21 cellular contexts compared by ENCODE assay signal in the genomic region with DNA sequence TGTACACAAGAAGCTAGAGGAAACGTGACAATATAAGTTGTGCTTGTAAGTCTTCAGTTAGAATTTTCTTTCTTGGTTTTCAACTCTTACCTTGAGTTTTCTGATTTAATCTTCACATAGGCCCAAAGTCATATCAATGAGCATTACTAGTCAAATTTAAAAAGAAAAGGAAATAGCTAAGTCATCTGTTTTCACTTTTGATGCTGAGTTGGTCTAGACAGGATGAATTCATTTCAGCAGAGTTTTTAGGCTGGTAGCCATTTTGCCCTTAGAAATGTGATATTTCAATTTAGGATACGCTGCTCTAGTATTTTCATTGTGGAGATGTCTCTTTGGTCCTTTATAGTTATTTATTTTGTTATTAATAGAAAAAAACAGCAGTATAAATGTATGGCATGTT. TPM values are rescaled to one million over a fixed set of nuclear protein-coding genes. Genes with fewer than 3 reads are reported as not detected.
A peak's percentile ranks its signal among the peaks of the same experiment; 100 is the strongest.
DNase-seq lines count a peak whose midpoint lies in the region; TF ChIP-seq lines count a peak whose summit lies in the region.
"Had no signal": no experiment of that assay in that cellular context is flagged by ENCODE, and none has a peak within 500 bp of the region (broad histone marks: within the 10 kb centered on the region; RNA-seq: fewer than 3 reads in every experiment).

No MANE protein-coding gene starts in this region.

- H3K27me3 ChIP-seq in GM23248 (replicated peaks; ENCODE audit: insufficient read depth) (no peaks in the 10 kb centered on the region), SK-N-SH (ENCODE audit: insufficient read depth) (no peaks in the 10 kb centered on the region), adrenal gland (no peaks in the 10 kb centered on the region), hepatocyte (no peaks in the 10 kb centered on the region), left ventricle myocardium inferior (ENCODE audit: low read depth) (no peaks in the 10 kb centered on the region)
- H3K27me3 ChIP-seq: SJSA1 had no signal

- H3K27ac ChIP-seq in GM23248 (no peak overlapping the region), SK-N-SH (ENCODE audit: low read depth in 2 of 2, low read length in 1 of 2) (peak overlapping the region in 1 of 2 experiments; percentile 39; a peak in 1 of 4 replicates), adrenal gland (no peak overlapping the region), hepatocyte (no peak overlapping the region), left ventricle myocardium inferior (replicated peaks) (no peak overlapping the region)
- H3K27ac ChIP-seq: SJSA1 had no signal

- TF ChIP-seq CTCF in AG09309 (IDR thresholded peaks at IDR 0.05; ENCODE audit: control insufficient read depth, insufficient read depth, low read depth, low read length, missing control alignments): no peak
- no peak for TF ChIP-seq CTCF in SK-N-SH (IDR thresholded peaks at IDR 0.05)
- TF ChIP-seq CTCF in adrenal gland (IDR thresholded peaks at IDR 0.05): no peak
- no peak for TF ChIP-seq CTCF in hepatocyte (IDR thresholded peaks at IDR 0.05; ENCODE audit: poor library complexity)
- TF ChIP-seq CTCF in left ventricle myocardium inferior (IDR thresholded peaks at IDR 0.05; ENCODE audit: borderline replicate concordance): no peak

- no peak for TF ChIP-seq POLR2A in adrenal gland (IDR thresholded peaks at IDR 0.05)

- H3F3A ChIP-seq in GM23248 (ENCODE audit: insufficient read depth) (no peaks in the 10 kb centered on the region), SK-N-SH (replicated peaks; ENCODE audit: insufficient read depth) (no peaks in the 10 kb centered on the region)

- no peaks in the 10 kb centered on the region for H3K9me2 ChIP-seq in GM23248 (ENCODE audit: insufficient read depth)
- no peaks in the 10 kb centered on the region for H3K9me2 ChIP-seq in SK-N-SH
- no peaks in the 10 kb centered on the region for H3K9me2 ChIP-seq in hepatocyte (replicated peaks; ENCODE audit: insufficient read depth)

- TF ChIP-seq RAD21 in SK-N-SH (IDR thresholded peaks at IDR 0.05; ENCODE audit: low read length): no peak

- H4K20me1 ChIP-seq in GM23248 (ENCODE audit: insufficient read depth): no peaks in the 10 kb centered on the region
- no peaks in the 10 kb centered on the region for H4K20me1 ChIP-seq in SK-N-SH (ENCODE audit: insufficient read depth)
- H4K20me1 ChIP-seq in hepatocyte (ENCODE audit: insufficient read depth, poor library complexity, severe bottlenecking): no peaks in the 10 kb centered on the region

- TF ChIP-seq EP300 in SK-N-SH (IDR thresholded peaks at IDR 0.05; ENCODE audit: borderline replicate concordance in 1 of 2, low read depth in 1 of 2, low read length in 1 of 2): no peak

- H3K4me3 ChIP-seq in AG09309 (ENCODE audit: control insufficient read depth, low read depth, low read length): no peak overlapping the region
- H3K4me3 ChIP-seq in GM23248: no peak overlapping the region
- H3K4me3 ChIP-seq in SK-N-SH (ENCODE audit: low read depth in 2 of 2, low read length in 1 of 2): no peak overlapping the region
- H3K4me3 ChIP-seq in adrenal gland: no peak overlapping the region
- H3K4me3 ChIP-seq in hepatocyte: no peak overlapping the region
- no peak overlapping the region for H3K4me3 ChIP-seq in left ventricle myocardium inferior
- H3K4me3 ChIP-seq: SJSA1 had no signal

- POLR2A ChIA-PET in SK-N-SH (lab: Yijun Ruan, JAX): no interaction called here

- H3K36me3 ChIP-seq in GM23248 (ENCODE audit: low read depth): no peaks in the 10 kb centered on the region
- H3K36me3 ChIP-seq in SK-N-SH (replicated peaks in 1 of 2; ENCODE audit: control insufficient read depth in 1 of 2, insufficient read depth in 2 of 2, low read length in 1 of 2): no peaks in the 10 kb centered on the region
- no peaks in the 10 kb centered on the region for H3K36me3 ChIP-seq in adrenal gland (replicated peaks in 1 of 2)
- H3K36me3 ChIP-seq in hepatocyte (replicated peaks; ENCODE audit: insufficient read depth, low read depth): no peaks in the 10 kb centered on the region
- no peaks in the 10 kb centered on the region for H3K36me3 ChIP-seq in left ventricle myocardium inferior
- H3K36me3 ChIP-seq: SJSA1 had no signal

- H2AFZ ChIP-seq in GM23248: peak overlapping the region; percentile 73
- peak overlapping the region; percentile 75 for H2AFZ ChIP-seq in SK-N-SH (ENCODE audit: low read depth)
- H2AFZ ChIP-seq in hepatocyte: no peak overlapping the region

- no peaks in the 10 kb centered on the region; the same call in 1 of the 2 replicates for H3K4me1 ChIP-seq in GM23248 (ENCODE audit: insufficient read depth)
- H3K4me1 ChIP-seq in SK-N-SH (ENCODE audit: control insufficient read depth in 1 of 2, insufficient read depth in 2 of 2, low read depth in 1 of 2, low read length in 1 of 2): no peaks in the 10 kb centered on the region; a peak in 1 of 4 replicates
- H3K4me1 ChIP-seq in adrenal gland (replicated peaks in 1 of 2): no peaks in the 10 kb centered on the region
- no peaks in the 10 kb centered on the region for H3K4me1 ChIP-seq in hepatocyte (ENCODE audit: insufficient read depth)
- H3K4me1 ChIP-seq in left ventricle myocardium inferior: no peaks in the 10 kb centered on the region
- H3K4me1 ChIP-seq: SJSA1 had no signal

- in situ Hi-C loops in GM23248 (cut with MboI): no loop called here

- H3K79me2 ChIP-seq in GM23248 (ENCODE audit: insufficient read depth) (no peaks in the 10 kb centered on the region), SK-N-SH (ENCODE audit: insufficient read depth) (no peaks in the 10 kb centered on the region), hepatocyte (no peaks in the 10 kb centered on the region)

- WGBS in GM23248 (ENCODE audit: low coverage in 1 of 2, low lambda C conversion rate in 2 of 2, missing lambda C conversion rate in 2 of 2), 2 experiments: 51 to 55% methylated on average over 2 of the region's 2 CpGs
- 72% methylated on average over 2 of the region's 2 CpGs for WGBS in SK-N-SH (ENCODE audit: low lambda C conversion rate)
- WGBS in adrenal gland, 4 donors: 80 to 89% (median 84%) methylated on average over 2 of the region's 2 CpGs
- WGBS in hepatocyte (ENCODE audit: low lambda C conversion rate, missing lambda C conversion rate): 71% methylated on average over 2 of the region's 2 CpGs

- CTCF ChIA-PET in SK-N-SH (lab: Yijun Ruan, JAX): interaction anchor here (0.6 to 1.2 kb wide), 2 partner anchors 10 to 70 kb away, joined by 3 read pairs; no protein-coding TSS in a partner anchor

- no peak overlapping the region for H3K9ac ChIP-seq in GM23248
- no peak overlapping the region for H3K9ac ChIP-seq in SK-N-SH

- H3K4me2 ChIP-seq in GM23248 (ENCODE audit: unreplicated experiment) (peak overlapping the region; percentile 27), SK-N-SH (no peak overlapping the region), hepatocyte (no peak overlapping the region)

- no peaks in the 10 kb centered on the region for H3K9me3 ChIP-seq in GM23248 (ENCODE audit: low read depth)
- no peaks in the 10 kb centered on the region for H3K9me3 ChIP-seq in SK-N-SH
- no peaks in the 10 kb centered on the region for H3K9me3 ChIP-seq in adrenal gland (replicated peaks in 1 of 3)
- H3K9me3 ChIP-seq in hepatocyte (ENCODE audit: low read depth): no peaks in the 10 kb centered on the region
- H3K9me3 ChIP-seq in left ventricle myocardium inferior (replicated peaks): no peaks in the 10 kb centered on the region
- H3K9me3 ChIP-seq: SJSA1 had no signal

- DNase-seq in AG09309 (ENCODE audit: low read depth) (peak; percentile 10), GM23248 (peak; percentile 52), SK-N-SH (no peak), fibroblast of peridontal ligament (ENCODE audit: extremely low read depth) (peak; percentile 75), adrenal gland (no peak), hepatocyte (ENCODE audit: low spot score) (no peak), left ventricle myocardium inferior (no peak), epidermal melanocyte (ENCODE audit: insufficient read length, low spot score) (no peak)
- DNase-seq: C1 segment of cervical spinal cord; Calu3; CD8-positive, alpha-beta memory T cell; H7; NCI-H1092; NCI-H1436; NCI-H187 treated with DMSO at 0.1 percent for 48 hours; NCI-H2107; NCI-H345; NCI-H524; NCI-H82; SW 1271 had no signal

- intact Hi-C loops in adrenal gland (cut with DNase I): no loop called here
- intact Hi-C loops in left ventricle myocardium inferior (cut with micrococcal nuclease): no loop called here

TF ChIP-seq in SK-N-SH, 30 proteins besides CTCF, POLR2A, EP300 and RAD21 (continues in another document):
- TF ChIP-seq YY1 (IDR thresholded peaks at IDR 0.05; ENCODE audit: low read depth): no peak
- TF ChIP-seq, protein P1, sequence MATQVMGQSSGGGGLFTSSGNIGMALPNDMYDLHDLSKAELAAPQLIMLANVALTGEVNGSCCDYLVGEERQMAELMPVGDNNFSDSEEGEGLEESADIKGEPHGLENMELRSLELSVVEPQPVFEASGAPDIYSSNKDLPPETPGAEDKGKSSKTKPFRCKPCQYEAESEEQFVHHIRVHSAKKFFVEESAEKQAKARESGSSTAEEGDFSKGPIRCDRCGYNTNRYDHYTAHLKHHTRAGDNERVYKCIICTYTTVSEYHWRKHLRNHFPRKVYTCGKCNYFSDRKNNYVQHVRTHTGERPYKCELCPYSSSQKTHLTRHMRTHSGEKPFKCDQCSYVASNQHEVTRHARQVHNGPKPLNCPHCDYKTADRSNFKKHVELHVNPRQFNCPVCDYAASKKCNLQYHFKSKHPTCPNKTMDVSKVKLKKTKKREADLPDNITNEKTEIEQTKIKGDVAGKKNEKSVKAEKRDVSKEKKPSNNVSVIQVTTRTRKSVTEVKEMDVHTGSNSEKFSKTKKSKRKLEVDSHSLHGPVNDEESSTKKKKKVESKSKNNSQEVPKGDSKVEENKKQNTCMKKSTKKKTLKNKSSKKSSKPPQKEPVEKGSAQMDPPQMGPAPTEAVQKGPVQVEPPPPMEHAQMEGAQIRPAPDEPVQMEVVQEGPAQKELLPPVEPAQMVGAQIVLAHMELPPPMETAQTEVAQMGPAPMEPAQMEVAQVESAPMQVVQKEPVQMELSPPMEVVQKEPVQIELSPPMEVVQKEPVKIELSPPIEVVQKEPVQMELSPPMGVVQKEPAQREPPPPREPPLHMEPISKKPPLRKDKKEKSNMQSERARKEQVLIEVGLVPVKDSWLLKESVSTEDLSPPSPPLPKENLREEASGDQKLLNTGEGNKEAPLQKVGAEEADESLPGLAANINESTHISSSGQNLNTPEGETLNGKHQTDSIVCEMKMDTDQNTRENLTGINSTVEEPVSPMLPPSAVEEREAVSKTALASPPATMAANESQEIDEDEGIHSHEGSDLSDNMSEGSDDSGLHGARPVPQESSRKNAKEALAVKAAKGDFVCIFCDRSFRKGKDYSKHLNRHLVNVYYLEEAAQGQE (IDR thresholded peaks at IDR 0.05; ENCODE audit: low read depth, low read length): no peak
- peak; percentile 56 for TF ChIP-seq TCF12 (IDR thresholded peaks at IDR 0.05)

RNA-seq across cellular contexts. Expression of a gene that starts 44.6 kb away (rescaled TPM):
- 12.0 and 14.2 TPM in 2 replicates for total RNA-seq in GM23248 (2014; rRNA removed; shearing (Covaris generic))
- polyA plus RNA-seq in GM23248 (2016; fragmentation: Nextera tagmentation; extraction: Ambion mirVana) (44.6 and 46.5 TPM in 2 replicates), SK-N-SH (2012; rRNA removed) (8.0 and 9.4 TPM in 2 replicates), adrenal gland (10 to 100 TPM in 1 of 3 donors, 1 to 10 TPM in 2; 3.6 to 16.9 (median 4.0) TPM), hepatocyte (41.0 and 42.5 TPM in 2 replicates)
- 12.2 and 15.0 TPM in 2 replicates for polyA plus RNA-seq in SK-N-SH (2012; cell fraction: cytosol; rRNA removed)
- polyA plus RNA-seq in SK-N-SH (2012; cell fraction: nucleus; rRNA removed): 3.7 and 6.8 TPM in 2 replicates
- total RNA-seq in adrenal gland (10 to 100 TPM in 5 of 8 donors, 1 to 10 TPM in 3; 7.0 to 21.3 (median 12.8) TPM), hepatocyte (35.7 and 43.6 TPM in 2 replicates), left ventricle myocardium inferior (10.8 TPM)

Comparison
In these comparisons a context has a peak if more than half of its experiments do, and no peak if none do; other contexts are left out.
1. DNase-seq: peak in AG09309 (single experiment), GM23248 (single experiment) and fibroblast of peridontal ligament (single experiment); none in SK-N-SH (single experiment), adrenal gland (0 of 7), hepatocyte (single experiment), left ventricle myocardium inferior (single experiment) and epidermal melanocyte (single experiment).